ENCODE assay signal across 18 cellular contexts in genomic region chr17:13986855-13987254, GRCh38.
"Had no signal": no experiment of that assay in that cellular context is flagged by ENCODE, and none has a peak within 500 bp of the region (broad histone marks: within the 10 kb centered on the region; RNA-seq: fewer than 3 reads in every experiment).

No MANE protein-coding gene starts in this region.

- FAIRE-seq: urothelium cell line had no signal

- H3K4me3 ChIP-seq: dorsolateral prefrontal cortex, ovary, right atrium auricular region, sigmoid colon, skin epidermis had no signal

- H3K36me3 ChIP-seq: ovary, right atrium auricular region, sigmoid colon had no signal

- H3K27ac ChIP-seq: dorsolateral prefrontal cortex, ovary, right atrium auricular region, sigmoid colon, skin epidermis had no signal

- H3K27me3 ChIP-seq: dorsolateral prefrontal cortex, ovary, right atrium auricular region, sigmoid colon had no signal

- ATAC-seq: naive thymus-derived CD4-positive, alpha-beta T cell; stimulated activated naive B cell treated with anti-CD40 and anti-IgM and Interleukin-4, amounts not matched to agents 10 μg/mL and 1 μg/mL and 100 μg/mL, for 72 hours had no signal

- H3K9me3 ChIP-seq: ovary, right atrium auricular region, sigmoid colon had no signal

- DNase-seq: cortex of kidney; dorsolateral prefrontal cortex; effector CD8-positive, alpha-beta T cell; foreskin melanocyte; head of caudate nucleus; hippocampal formation; kidney glomerular epithelial cell; mammary epithelial cell; naive thymus-derived CD4-positive, alpha-beta T cell; nucleus accumbens; ovary; sigmoid colon; stimulated activated CD4-positive, alpha-beta T cell treated with anti-CD3 and anti-CD28 coated beads, Interleukin-2, amount 100 ng/mL, for 24 hours; stimulated activated CD4-positive, alpha-beta T cell treated with anti-CD3 and anti-CD28 coated beads, Interleukin-4, amount 100 ng/mL, for 4 hours; stimulated activated naive B cell treated with anti-CD40 and anti-IgM and Interleukin-4, amounts not matched to agents 10 μg/mL and 1 μg/mL and 100 μg/mL, for 72 hours had no signal

- H3K4me1 ChIP-seq: right atrium auricular region, sigmoid colon had no signal
